Comparison of ENCODE assay signal across 23 cellular contexts in the genomic region with DNA sequence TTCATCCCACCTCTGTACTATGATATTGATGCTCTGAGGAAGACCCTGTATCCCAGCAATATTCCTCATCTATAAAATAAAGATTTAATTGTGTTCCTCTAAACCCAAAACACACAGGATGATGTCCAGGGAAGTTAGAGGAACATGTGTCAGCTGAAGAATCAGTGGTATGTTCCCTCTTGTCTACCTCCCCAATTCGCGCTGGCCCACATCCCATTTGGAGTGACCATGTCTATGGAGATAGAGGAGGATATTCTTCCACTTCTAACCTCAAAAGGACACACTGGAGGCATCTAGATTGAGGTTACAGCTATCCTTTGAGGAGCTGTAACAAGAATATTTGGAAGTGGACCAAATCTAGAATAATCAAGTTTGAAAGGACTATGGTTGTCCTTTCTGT. TPM values are rescaled to one million over a fixed set of nuclear protein-coding genes. Genes with fewer than 3 reads are reported as not detected.
A peak's percentile ranks its signal among the peaks of the same experiment; 100 is the strongest.
DNase-seq lines count a peak whose midpoint lies in the region; ATAC-seq and TF ChIP-seq lines count a peak whose summit lies in the region.
"Had no signal": no experiment of that assay in that cellular context is flagged by ENCODE, and none has a peak within 500 bp of the region (broad histone marks: within the 10 kb centered on the region; RNA-seq: fewer than 3 reads in every experiment).

No MANE protein-coding gene starts in this region.

- no peaks in the 10 kb centered on the region for H3K9me3 ChIP-seq in SK-N-MC (ENCODE audit: low read depth, low read length)
- H3K9me3 ChIP-seq: mucosa of descending colon, neutrophil had no signal

- H3K4me3 ChIP-seq in SK-N-MC, result no peak overlapping the region
- no peak overlapping the region for H3K4me3 ChIP-seq in coronary artery
- H3K4me3 ChIP-seq: mucosa of descending colon had no signal

- H3K4me1 Mint-ChIP-seq in neural crest cell, result peaks cover 26% of the 10 kb centered on the region

- no peak for DNase-seq in SK-N-MC (ENCODE audit: low read depth, low spot score)
- no peak for DNase-seq in coronary artery (ENCODE audit: low spot score)
- DNase-seq in neural crest cell (ENCODE audit: low read depth, low spot score), result no peak
- no peak for DNase-seq in activated CD8-positive, alpha-beta memory T cell treated with anti-CD3 and anti-CD28 coated beads, Interleukin-2, amount 50 U/mL, for 4 hours
- no peak for DNase-seq in NCI-H128 (lab: John Stamatoyannopoulos, UW; ENCODE audit: unreplicated experiment)
- DNase-seq: activated CD4-positive, alpha-beta T cell treated with anti-CD3 and anti-CD28 coated beads, Interleukin-2, amount 50 U/mL, for 48 hours; activated effector memory CD4-positive, alpha-beta T cell treated with anti-CD3 and anti-CD28 coated beads, Interleukin-2, amount 50 U/mL, for 16 hours; CD8-positive, alpha-beta memory T cell; DMS79; HFFc6; immature natural killer cell; KG1; mucosa of descending colon; NCI-H1694; NCI-H2171 treated with DMSO at 0.1 percent for 48 hours; NCI-H526 treated with DMSO at 0.1 percent for 48 hours; retina; stimulated activated naive CD8-positive, alpha-beta T cell treated with anti-CD3 and anti-CD28 coated beads, Interleukin-15, amount 100 ng/mL, for 72 hours; T1000 had no signal

- H3K36me3 Mint-ChIP-seq in neural crest cell (ENCODE audit: low read depth), result peaks cover 8% of the 10 kb centered on the region
- H3K36me3 Mint-ChIP-seq: immature natural killer cell, WTC11 had no signal

- no peak overlapping the region for H3K9ac ChIP-seq in SK-N-MC (ENCODE audit: insufficient read length)

- H3K9me3 Mint-ChIP-seq in neural crest cell, result peaks cover 7% of the 10 kb centered on the region
- H3K9me3 Mint-ChIP-seq: HFFc6; immature natural killer cell; stimulated activated naive CD8-positive, alpha-beta T cell treated with anti-CD3 and anti-CD28 coated beads, Interleukin-15, amount 100 ng/mL, for 72 hours had no signal

- no peaks in the 10 kb centered on the region for H3K36me3 ChIP-seq in SK-N-MC (ENCODE audit: insufficient read depth, low read length)
- H3K36me3 ChIP-seq: neutrophil had no signal

- no peak for ATAC-seq in HG03521 (IDR thresholded peaks at IDR 0.05; ENCODE audit: unreplicated experiment)
- ATAC-seq: mucosa of descending colon; stimulated activated naive CD8-positive, alpha-beta T cell treated with anti-CD3 and anti-CD28 coated beads, Interleukin-15, amount 100 ng/mL, for 72 hours had no signal

- TF ChIP-seq CTCF in coronary artery (IDR thresholded peaks at IDR 0.05) (no peak), neural crest cell (conservative IDR thresholded peaks at IDR 0.05) (no peak)

- H3K4me3 Mint-ChIP-seq in neural crest cell, result peak overlapping the region; percentile 47
- H3K4me3 Mint-ChIP-seq: HFFc6; stimulated activated naive CD8-positive, alpha-beta T cell treated with anti-CD3 and anti-CD28 coated beads, Interleukin-15, amount 100 ng/mL, for 72 hours; WTC11 had no signal

- H3K27ac Mint-ChIP-seq in neural crest cell (ENCODE audit: unreplicated experiment), result no peak overlapping the region
- H3K27ac Mint-ChIP-seq: HFFc6; immature natural killer cell; stimulated activated naive CD8-positive, alpha-beta T cell treated with anti-CD3 and anti-CD28 coated beads, Interleukin-15, amount 100 ng/mL, for 72 hours; WTC11 had no signal

- H3K27me3 Mint-ChIP-seq in neural crest cell (ENCODE audit: low read depth), result peaks cover 6% of the 10 kb centered on the region
- H3K27me3 Mint-ChIP-seq: stimulated activated naive CD8-positive, alpha-beta T cell treated with anti-CD3 and anti-CD28 coated beads, Interleukin-15, amount 100 ng/mL, for 72 hours had no signal

- H3K27ac ChIP-seq in SK-N-MC (peak overlapping the region; percentile 88; the same call in 1 of the 2 replicates), coronary artery (peak overlapping the region; percentile 94 to 99), temporal lobe (ENCODE audit: low read depth, low read length) (peak overlapping the region; percentile 94)
- H3K27ac ChIP-seq: neutrophil had no signal

RNA-seq across cellular contexts. Expression of gene APOLD1, which starts 1.3 kb away (rescaled TPM):
- total RNA-seq in neural crest cell (4.8 and 6.0 TPM in 2 replicates), temporal lobe (31.2 TPM)

RNA-seq across cellular contexts. Expression of gene DDX47, which starts 29.0 kb away (rescaled TPM):
- 69.3 and 70.9 TPM in 2 replicates for total RNA-seq in neural crest cell
- 44.3 TPM for total RNA-seq in temporal lobe
